Comparison of ENCODE assay signal across 8 cellular contexts in the genomic region with DNA sequence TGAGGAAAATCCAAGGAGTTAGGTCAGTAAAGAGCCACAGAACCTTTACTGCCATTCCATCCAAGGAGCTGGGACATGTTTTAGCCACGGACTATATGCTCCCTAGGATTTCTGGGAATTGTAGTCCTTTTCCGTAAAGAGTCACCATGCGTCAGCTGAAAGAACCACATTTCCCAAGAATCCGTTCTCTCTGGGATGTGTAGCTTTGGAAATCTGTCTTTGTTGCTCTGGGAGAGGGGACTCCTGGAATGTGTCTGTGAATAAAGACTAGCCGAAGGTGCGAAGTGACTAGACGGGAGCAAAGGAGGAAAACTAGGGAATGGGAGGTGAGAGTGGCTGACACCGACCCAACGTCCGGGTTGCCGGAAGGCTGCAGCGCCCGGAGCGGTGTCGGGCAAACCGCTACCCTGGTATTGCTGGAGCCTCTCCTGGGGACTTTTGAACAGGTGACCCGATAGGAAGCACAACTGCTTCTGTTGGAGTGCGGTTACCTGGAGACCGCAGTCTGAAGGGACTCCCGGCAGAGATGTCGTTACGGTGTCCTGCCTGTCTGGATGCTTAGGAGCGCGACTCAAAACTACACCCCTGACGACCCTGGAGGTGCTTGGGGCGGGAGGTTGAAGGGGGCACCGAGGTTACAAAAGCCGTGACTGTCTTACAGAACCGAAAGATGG.
A peak's percentile ranks its signal among the peaks of the same experiment; 100 is the strongest.
DNase-seq lines count a peak whose midpoint lies in the region; ATAC-seq and TF ChIP-seq lines count a peak whose summit lies in the region.

A gene with protein sequence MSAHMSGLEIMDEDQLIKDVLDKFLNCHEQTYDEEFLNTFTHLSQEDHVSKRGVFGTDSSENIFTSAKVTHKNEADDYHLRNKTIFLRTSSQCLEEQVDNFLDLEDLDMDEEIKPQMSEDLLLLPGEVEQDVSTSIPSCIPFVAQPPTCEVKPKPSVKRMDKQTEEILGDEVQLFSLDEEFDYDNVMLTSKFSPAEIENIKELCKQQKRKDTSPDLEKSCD (plus strand): TSS at position 187 of the 674 bp plus-strand sequence. CDS start 15,602 bp downstream, outside the sequence.

- DNase-seq in GM03348 (ENCODE audit: low spot score) (peak; percentile 91), NCI-H1417 (lab: John Stamatoyannopoulos, UW) (peak; percentile 91 to 96 (median 96)), SW 1271 (lab: John Stamatoyannopoulos, UW) (peak; percentile 73 to 94), caudate nucleus (lab: John Stamatoyannopoulos, UW) (peak in 59 of 61 donors; percentile 14 to 94 (median 70)), retinal pigment epithelial cell (ENCODE audit: low read depth) (peak; percentile 79)

- H3K9me3 ChIP-seq in iPS-18c (ENCODE audit: control insufficient read depth, insufficient read depth, low read length), result no peaks in the 10 kb centered on the region

- H3K27ac ChIP-seq in caudate nucleus (ENCODE audit: low read depth, low read length), result no peak within 1 kb of the TSS

- ATAC-seq in HG02588 (IDR thresholded peaks at IDR 0.05; ENCODE audit: unreplicated experiment) (peak; percentile 96), GM18519 (IDR thresholded peaks at IDR 0.05; ENCODE audit: low FRiP score, unreplicated experiment) (no peak)

- H3K4me3 ChIP-seq in iPS-18c (ENCODE audit: insufficient read depth, low read depth, low read length) (peak within 1 kb of the TSS; percentile 86), retinal pigment epithelial cell (ENCODE audit: low read length) (peak within 1 kb of the TSS; percentile 95)

- TF ChIP-seq CTCF in retinal pigment epithelial cell (conservative IDR thresholded peaks at IDR 0.05; ENCODE audit: low read depth, low read length), result no peak
